13 cellular contexts compared by ENCODE assay signal in genomic region chr4:123547167-123547817, GRCh38.
DNase-seq lines count a peak whose midpoint lies in the region; ATAC-seq and TF ChIP-seq lines count a peak whose summit lies in the region.
"Had no signal": no experiment of that assay in that cellular context is flagged by ENCODE, and none has a peak within 500 bp of the region (broad histone marks: within the 10 kb centered on the region; RNA-seq: fewer than 3 reads in every experiment).

No MANE protein-coding gene starts in this region.

- H3K4me1 Mint-ChIP-seq in nephron, result peaks cover 37% of the 10 kb centered on the region
- H3K4me1 Mint-ChIP-seq: B cell; stimulated activated effector memory CD8-positive, alpha-beta T cell treated with anti-CD3 and anti-CD28 coated beads, Interleukin-12 subunit alpha, Interleukin-12 subunit beta, amount 100 ng/mL, for 72 hours had no signal

- WGBS in esophagus, 2 donors, result 53 to 58% methylated on average over 25 of the region's 25 CpGs

- no peaks in the 10 kb centered on the region for H3K36me3 Mint-ChIP-seq in nephron (ENCODE audit: low read depth)
- H3K36me3 Mint-ChIP-seq: stimulated activated effector memory CD8-positive, alpha-beta T cell treated with anti-CD3 and anti-CD28 coated beads, Interleukin-12 subunit alpha, Interleukin-12 subunit beta, amount 100 ng/mL, for 72 hours had no signal

- peak overlapping the region; percentile 49 to 72 (median 49) for H3K4me3 Mint-ChIP-seq in nephron
- H3K4me3 Mint-ChIP-seq: B cell; stimulated activated effector memory CD8-positive, alpha-beta T cell treated with anti-CD3 and anti-CD28 coated beads, Interleukin-12 subunit alpha, Interleukin-12 subunit beta, amount 100 ng/mL, for 72 hours; T-helper 1 cell treated with Interleukin-12 subunit alpha and Interleukin-12 subunit beta and Interleukin-4 antibody, amounts not matched to agents 30 μg/mL and 1 μg/mL, for 36 hours had no signal

- no peak overlapping the region for H3K4me2 ChIP-seq in MM.1S (ENCODE audit: low read depth, low read length)

- H2AFZ ChIP-seq in MM.1S (ENCODE audit: low read length), result no peak overlapping the region

- H3F3A ChIP-seq in MM.1S (ENCODE audit: insufficient read depth, low read length), result no peaks in the 10 kb centered on the region

- H3K9ac ChIP-seq in MM.1S (ENCODE audit: low read length), result no peak overlapping the region

- no peaks in the 10 kb centered on the region for H4K20me1 ChIP-seq in MM.1S (ENCODE audit: insufficient read depth, low read length)

- intact Hi-C loops in Right ventricle myocardium inferior (cut with DNase I), result no loop called here

- ATAC-seq in Right ventricle myocardium inferior (no peak), HG03280 (IDR thresholded peaks at IDR 0.05; ENCODE audit: unreplicated experiment) (no peak), GM21717 (IDR thresholded peaks at IDR 0.05; ENCODE audit: unreplicated experiment) (no peak)
- ATAC-seq: stimulated activated effector memory CD8-positive, alpha-beta T cell treated with anti-CD3 and anti-CD28 coated beads, Interleukin-12 subunit alpha, Interleukin-12 subunit beta, amount 100 ng/mL, for 72 hours had no signal

- H3K27me3 ChIP-seq in esophagus (ENCODE audit: control insufficient read depth in 1 of 2, insufficient read depth in 2 of 2, low read length in 2 of 2) (no peaks in the 10 kb centered on the region), MM.1S (replicated peaks; ENCODE audit: insufficient read depth, low read length) (no peaks in the 10 kb centered on the region)

- H3K9me3 ChIP-seq in esophagus (ENCODE audit: control insufficient read depth in 2 of 2, insufficient read depth in 1 of 2, low read depth in 1 of 2, low read length in 1 of 2) (no peaks in the 10 kb centered on the region), MM.1S (replicated peaks; ENCODE audit: insufficient read depth, low read length) (no peaks in the 10 kb centered on the region)

- TF ChIP-seq CTCF in nephron (IDR thresholded peaks at IDR 0.05; ENCODE audit: unreplicated experiment in 3 of 3) (no peak), MM.1S (IDR thresholded peaks at IDR 0.05; ENCODE audit: low read length) (no peak)

- peak overlapping the region; percentile 89 to 96 (median 90) for H3K27ac Mint-ChIP-seq in nephron
- H3K27ac Mint-ChIP-seq: B cell; stimulated activated effector memory CD8-positive, alpha-beta T cell treated with anti-CD3 and anti-CD28 coated beads, Interleukin-12 subunit alpha, Interleukin-12 subunit beta, amount 100 ng/mL, for 72 hours; T-helper 1 cell treated with Interleukin-12 subunit alpha and Interleukin-12 subunit beta and Interleukin-4 antibody, amounts not matched to agents 30 μg/mL and 1 μg/mL, for 36 hours had no signal

- peak overlapping the region; percentile 79 to 84 for H3K27ac ChIP-seq in esophagus (ENCODE audit: low read depth in 2 of 2, low read length in 1 of 2)
- no peak overlapping the region for H3K27ac ChIP-seq in MM.1S (ENCODE audit: low read length)

- DNase-seq in DMS79 (lab: John Stamatoyannopoulos, UW) (peak; percentile 40), NCI-H2107 treated with DMSO at 0.1 percent for 48 hours (lab: John Stamatoyannopoulos, UW; ENCODE audit: unreplicated experiment) (peak; percentile 75), MM.1S (no peak), Right ventricle myocardium inferior (ENCODE audit: missing footprints) (no peak)
- DNase-seq: amygdala, NCI-H345 had no signal

- peak overlapping the region in 1 of 2 donors; percentile 37 for H3K4me3 ChIP-seq in esophagus (ENCODE audit: low read depth in 1 of 2, low read length in 2 of 2)
- no peak overlapping the region for H3K4me3 ChIP-seq in MM.1S (ENCODE audit: low read length)

- no peaks in the 10 kb centered on the region for H3K36me3 ChIP-seq in esophagus (ENCODE audit: control insufficient read depth in 2 of 2, insufficient read depth in 2 of 2, low read length in 1 of 2)
- H3K36me3 ChIP-seq in MM.1S (replicated peaks; ENCODE audit: insufficient read depth, low read length), result no peaks in the 10 kb centered on the region

- H3K27me3 Mint-ChIP-seq in nephron (ENCODE audit: low read depth), result peaks cover 7% of the 10 kb centered on the region
- H3K27me3 Mint-ChIP-seq: B cell had no signal

- no peaks in the 10 kb centered on the region for H3K9me2 ChIP-seq in MM.1S (replicated peaks; ENCODE audit: insufficient read depth, low read length)

- H3K9me3 Mint-ChIP-seq in nephron, result peaks cover 4% of the 10 kb centered on the region

- no peaks in the 10 kb centered on the region for H3K79me2 ChIP-seq in MM.1S (ENCODE audit: low read length)

- peaks cover 0 to 3% of the 10 kb centered on the region in 2 donors for H3K4me1 ChIP-seq in esophagus (ENCODE audit: control insufficient read depth in 2 of 2, insufficient read depth in 2 of 2, low read length in 1 of 2)
- H3K4me1 ChIP-seq in MM.1S (ENCODE audit: low read length), result no peaks in the 10 kb centered on the region

Comparison
In these comparisons a context has a peak if more than half of its experiments do, and no peak if none do; other contexts are left out.
1. DNase-seq: peak in DMS79 (single experiment) and NCI-H2107 treated with DMSO at 0.1 percent for 48 hours (single experiment); none in MM.1S (single experiment) and Right ventricle myocardium inferior (single experiment).